In the genomic region with DNA sequence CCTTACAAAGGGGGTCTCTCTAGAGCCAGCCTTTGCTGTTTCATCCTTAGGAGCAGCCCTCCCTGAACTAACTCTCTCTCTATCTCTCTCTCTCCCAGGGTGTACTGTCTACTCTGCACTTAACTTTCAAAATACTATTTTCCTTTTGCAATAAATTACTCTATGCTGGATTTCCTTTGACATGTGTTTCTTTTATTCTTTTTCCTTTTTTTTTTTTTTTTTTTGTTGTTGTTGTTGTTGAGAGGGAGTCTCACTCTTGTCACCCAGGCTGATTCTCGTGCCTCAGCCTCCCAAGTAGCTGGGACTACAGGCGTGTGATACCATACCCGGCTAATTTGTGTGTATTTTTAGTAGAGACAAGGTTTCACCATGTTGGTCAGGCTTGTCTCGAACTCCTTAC, we compare ENCODE assay signal across 9 cellular contexts. TPM values are rescaled to one million over a fixed set of nuclear protein-coding genes. Genes with fewer than 3 reads are reported as not detected.
DNase-seq lines count a peak whose midpoint lies in the region; ATAC-seq, FAIRE-seq and TF ChIP-seq lines count a peak whose summit lies in the region.
"Had no signal": no experiment of that assay in that cellular context is flagged by ENCODE, and none has a peak within 500 bp of the region (broad histone marks: within the 10 kb centered on the region; RNA-seq: fewer than 3 reads in every experiment).

No MANE protein-coding gene starts in this region.

- H3K36me3 ChIP-seq in Panc1 (ENCODE audit: control insufficient read depth, insufficient read depth, low read length) (peaks cover 8% of the 10 kb centered on the region; the same call in 1 of the 2 replicates), endothelial cell of umbilical vein (ENCODE audit: control insufficient read depth in 2 of 2, extremely low read depth in 1 of 2, insufficient read depth in 2 of 2, low read length in 2 of 2) (peaks cover 0 to 7% of the 10 kb centered on the region in 2 experiments), psoas muscle (ENCODE audit: insufficient read depth in 1 of 2, low read depth in 1 of 2) (peaks cover 3 to 19% of the 10 kb centered on the region in 2 donors)

- H3K4me1 Mint-ChIP-seq in activated CD4-positive, alpha-beta T cell treated with anti-CD3 and anti-CD28 coated beads for 36 hours: peaks cover 30% of the 10 kb centered on the region

- H3K4me1 ChIP-seq in Panc1 (ENCODE audit: control insufficient read depth, insufficient read depth, low read length) (peaks cover 15% of the 10 kb centered on the region), endothelial cell of umbilical vein (ENCODE audit: control insufficient read depth, extremely low read depth, insufficient read depth, low read length) (peaks cover 27% of the 10 kb centered on the region), psoas muscle (peaks cover 16% of the 10 kb centered on the region)

- no peak overlapping the region for H3K4me2 ChIP-seq in endothelial cell of umbilical vein (ENCODE audit: insufficient read depth, low read length)

- H3K4me3 ChIP-seq in Panc1 (ENCODE audit: low read depth in 2 of 2, low read length in 2 of 2) (peak overlapping the region in 1 of 2 experiments; percentile 99; a peak in 1 of 4 replicates), endothelial cell of umbilical vein (replicated peaks in 1 of 3; ENCODE audit: insufficient read depth in 1 of 3, low read depth in 1 of 3, low read length in 3 of 3) (no peak overlapping the region), psoas muscle (no peak overlapping the region)

- H3K27ac ChIP-seq in Panc1 (ENCODE audit: low read length) (peak overlapping the region; percentile 75; the same call in 1 of the 2 replicates), endothelial cell of umbilical vein (ENCODE audit: insufficient read depth, low read depth, low read length) (peak overlapping the region; percentile 42), psoas muscle (peak overlapping the region; percentile 92)

- intact Hi-C loops in activated CD4-positive, alpha-beta T cell treated with anti-CD3 and anti-CD28 coated beads for 36 hours (cut with DNase I, micrococcal nuclease): loop anchor here (5.0 to 10.0 kb wide), 8 partner anchors 44 to 792 kb away; partner anchors contain the start of genes MBLAC1 (in 1 of the 2), SRRT (in 1 of the 2), TRIM4 (in 1 of the 2) and ZKSCAN1 (in 1 of the 2)
- intact Hi-C loops in Panc1 (cut with micrococcal nuclease; ENCODE audit: unreplicated experiment): loop anchor here (10.0 kb wide), 1 partner anchor 88 kb away; no protein-coding TSS in a partner anchor
- intact Hi-C loops in endothelial cell of umbilical vein (cut with micrococcal nuclease): loop anchor here (10.0 kb wide), 1 partner anchor 168 kb away; the partner anchor contains the start of gene TRIM4
- intact Hi-C loops in psoas muscle (cut with DNase I): no loop called here

- FAIRE-seq in endothelial cell of umbilical vein (lab: Jason Lieb, UNC): no peak

- peak overlapping the region; percentile 36 for H3K9ac ChIP-seq in endothelial cell of umbilical vein (replicated peaks; ENCODE audit: extremely low read depth, insufficient read depth, low read length)

- POLR2A ChIA-PET in activated CD4-positive, alpha-beta T cell treated with anti-CD3 and anti-CD28 coated beads for 36 hours (lab: Charles Lee): interaction anchor here (0.6 to 1.1 kb wide), 6 partner anchors 11 to 211 kb away, joined by 3 to 11 read pairs (median 3); partner anchors contain the start of genes AP4M1, LAMTOR4, MBLAC1 and MCM7
- POLR2A ChIA-PET in Panc1 (lab: Charles Lee) (interaction anchor here (0.6 to 1.0 kb wide), 3 partner anchors 19 to 1087 kb away, joined by 4 to 5 read pairs (median 4); partner anchors contain the start of genes AP4M1 and MCM7), endothelial cell of umbilical vein (lab: Charles Lee) (interaction anchor here (0.6 to 1.1 kb wide), 4 partner anchors 12 to 86 kb away, joined by 3 to 15 read pairs (median 4); partner anchors contain the start of genes AP4M1 and MCM7)

- H3K27me3 Mint-ChIP-seq in activated CD4-positive, alpha-beta T cell treated with anti-CD3 and anti-CD28 coated beads for 36 hours: no peaks in the 10 kb centered on the region

- peaks cover 17% of the 10 kb centered on the region for H3K36me3 Mint-ChIP-seq in activated CD4-positive, alpha-beta T cell treated with anti-CD3 and anti-CD28 coated beads for 36 hours (ENCODE audit: low read depth)

- in situ Hi-C loops in Panc1 (cut with HindIII; ENCODE audit: low pct_unique_long_range_greater_than_20kb, low sequenced_read_pairs): no loop called here

- no peaks in the 10 kb centered on the region for H3K9me3 Mint-ChIP-seq in activated CD4-positive, alpha-beta T cell treated with anti-CD3 and anti-CD28 coated beads for 36 hours (ENCODE audit: low read depth)

- dilution Hi-C loops in endothelial cell of umbilical vein (cut with MboI; ENCODE audit: extremely low pct_ligation_motif_present, low sequenced_read_pairs): no loop called here

- H3K27me3 ChIP-seq in Panc1 (ENCODE audit: control insufficient read depth, insufficient read depth, low read length) (no peaks in the 10 kb centered on the region), endothelial cell of umbilical vein (ENCODE audit: control insufficient read depth in 2 of 2, insufficient read depth in 2 of 2, low read length in 2 of 2) (no peaks in the 10 kb centered on the region), psoas muscle (ENCODE audit: insufficient read depth in 3 of 3, low read length in 2 of 3) (no peaks in the 10 kb centered on the region)

- no peaks in the 10 kb centered on the region for H3K9me3 ChIP-seq in Panc1 (ENCODE audit: control insufficient read depth, insufficient read depth, low read depth, low read length)
- no peaks in the 10 kb centered on the region for H3K9me3 ChIP-seq in endothelial cell of umbilical vein (replicated peaks; ENCODE audit: control insufficient read depth, insufficient read depth, low read length)
- no peaks in the 10 kb centered on the region for H3K9me3 ChIP-seq in psoas muscle
- H3K9me3 ChIP-seq: thoracic aorta had no signal

- CTCF ChIA-PET in activated CD4-positive, alpha-beta T cell treated with anti-CD3 and anti-CD28 coated beads for 36 hours (lab: Charles Lee): interaction anchor here (0.6 to 1.4 kb wide), 12 partner anchors 8 to 525 kb away, joined by 3 to 13 read pairs (median 3); partner anchors contain the start of genes AP4M1, MCM7 and ZKSCAN1
- CTCF ChIA-PET in Panc1 (lab: Charles Lee): interaction anchor here (0.7 kb wide), 1 partner anchor 94 kb away, joined by 6 read pairs; no protein-coding TSS in a partner anchor
- CTCF ChIA-PET in endothelial cell of umbilical vein (lab: Charles Lee): interaction anchor here (0.6 to 1.9 kb wide), 13 partner anchors 7 to 170 kb away, joined by 3 to 17 read pairs (median 4); partner anchors contain the start of genes AP4M1, GJC3, MBLAC1 and MCM7

- peak overlapping the region; percentile 85 for H3K27ac Mint-ChIP-seq in activated CD4-positive, alpha-beta T cell treated with anti-CD3 and anti-CD28 coated beads for 36 hours

- no peaks in the 10 kb centered on the region for H3K9me1 ChIP-seq in endothelial cell of umbilical vein (replicated peaks; ENCODE audit: control insufficient read depth, extremely low read depth, insufficient read depth, low read length)

- H4K20me1 ChIP-seq in endothelial cell of umbilical vein (replicated peaks; ENCODE audit: control insufficient read depth, extremely low read depth, insufficient read depth, low read length): no peaks in the 10 kb centered on the region

- DNase-seq in activated CD4-positive, alpha-beta T cell treated with anti-CD3 and anti-CD28 coated beads for 36 hours: no peak
- DNase-seq in activated CD4-positive, alpha-beta T cell treated with anti-CD3 and anti-CD28 coated beads, Interleukin-2, amount 50 U/mL, for 1 hour: no peak
- DNase-seq in Panc1 (ENCODE audit: low read depth, low spot score) (no peak), endothelial cell of umbilical vein (ENCODE audit: low read depth, low spot score) (no peak), psoas muscle (no peak), NCI-H526 (lab: John Stamatoyannopoulos, UW) (no peak), NCI-H2081 treated with DMSO at 0.1 percent for 48 hours (lab: John Stamatoyannopoulos, UW) (no peak)
- DNase-seq in stimulated activated CD4-positive, alpha-beta T cell treated with anti-CD3 and anti-CD28 coated beads, Interleukin-4, amount 100 ng/mL, for 24 hours: no peak

- H2AFZ ChIP-seq in endothelial cell of umbilical vein (ENCODE audit: low read depth, low read length): peak overlapping the region; percentile 26

- TF ChIP-seq CTCF in Panc1 (IDR thresholded peaks at IDR 0.05): no peak
- TF ChIP-seq CTCF in endothelial cell of umbilical vein (IDR thresholded peaks at IDR 0.05; ENCODE audit: extremely low read depth in 1 of 2, insufficient read depth in 1 of 2, low read depth in 1 of 2, low read length in 2 of 2): no peak
- no peak for TF ChIP-seq CTCF in psoas muscle (IDR thresholded peaks at IDR 0.05)

- BruUV-seq in Panc1 (replicated peaks; lab: Mats Ljungman, UMichigan) (no TSS peak), endothelial cell of umbilical vein (replicated peaks; lab: Mats Ljungman, UMichigan) (no TSS peak)

- TF ChIP-seq POLR2A in endothelial cell of umbilical vein (IDR thresholded peaks at IDR 0.05; ENCODE audit: low read depth, low read length): no peak

- peak overlapping the region; percentile 87 for H3K4me3 Mint-ChIP-seq in activated CD4-positive, alpha-beta T cell treated with anti-CD3 and anti-CD28 coated beads for 36 hours

- peaks cover 33% of the 10 kb centered on the region for H3K79me2 ChIP-seq in endothelial cell of umbilical vein (ENCODE audit: control insufficient read depth, insufficient read depth, low read length)

- WGBS in psoas muscle, 3 donors: 30 to 54% (median 42%) methylated on average over 4 of the region's 4 CpGs

- ATAC-seq in activated CD4-positive, alpha-beta T cell treated with anti-CD3 and anti-CD28 coated beads for 36 hours: no peak
- ATAC-seq in Panc1: no peak
- ATAC-seq in psoas muscle: no peak

RNA-seq across cellular contexts. Expression of gene ZNF3, which starts 1.5 kb away (rescaled TPM):
- total RNA-seq in activated CD4-positive, alpha-beta T cell treated with anti-CD3 and anti-CD28 coated beads for 36 hours: 10 to 100 TPM; 18.8 to 19.0 TPM
- 32.9 TPM for total RNA-seq in Panc1 (2021; ENCODE audit: unreplicated experiment)
- 22.0 TPM for polyA plus RNA-seq in Panc1 (2012; ENCODE audit: insufficient read length)
- total RNA-seq in endothelial cell of umbilical vein: 30.9 and 31.1 TPM in 2 replicates
- 20.1 and 21.8 TPM in 2 replicates for polyA plus RNA-seq in endothelial cell of umbilical vein
- 16.4 and 18.1 TPM in 2 replicates for polyA plus RNA-seq in endothelial cell of umbilical vein (2011; cell fraction: cytosol; rRNA removed)
- polyA plus RNA-seq in endothelial cell of umbilical vein (2011; cell fraction: nucleus; rRNA removed): 92.5 and 96.6 TPM in 2 replicates
- 16.4 and 21.6 TPM in 2 replicates for polyA plus RNA-seq in endothelial cell of umbilical vein (2012)
- 44.7 and 59.7 TPM in 2 replicates for polyA minus RNA-seq in endothelial cell of umbilical vein
- 8.2 TPM for polyA minus RNA-seq in endothelial cell of umbilical vein (2011; cell fraction: cytosol; rRNA and poly(A)+ RNA removed)
- polyA minus RNA-seq in endothelial cell of umbilical vein (2011; cell fraction: nucleus; rRNA and poly(A)+ RNA removed): 57.9 and 89.1 TPM in 2 replicates
- total RNA-seq in psoas muscle: 10 to 100 TPM; 14.6 to 23.8 (median 17.1) TPM
- polyA plus RNA-seq in psoas muscle: 10 to 100 TPM; 11.2 to 26.4 (median 15.1) TPM

RNA-seq across cellular contexts. Expression of gene COPS6, which starts 5.8 kb away (rescaled TPM):
- 10 to 100 TPM; 88.6 to 89.0 TPM for total RNA-seq in activated CD4-positive, alpha-beta T cell treated with anti-CD3 and anti-CD28 coated beads for 36 hours
- total RNA-seq in Panc1 (2021; ENCODE audit: unreplicated experiment) (182 TPM), endothelial cell of umbilical vein (168 and 188 TPM in 2 replicates), psoas muscle (100 to 1,000 TPM in 3 of 4 donors, 10 to 100 TPM in 1; 82.9 to 130 (median 111) TPM)
- polyA plus RNA-seq in Panc1 (2012; ENCODE audit: insufficient read length): 323 TPM
- polyA plus RNA-seq in endothelial cell of umbilical vein (251 and 268 TPM in 2 replicates), psoas muscle (100 to 1,000 TPM; 104 to 145 (median 126) TPM)
- polyA plus RNA-seq in endothelial cell of umbilical vein (2011; cell fraction: cytosol; rRNA removed): 257 and 331 TPM in 2 replicates
- 152 and 181 TPM in 2 replicates for polyA plus RNA-seq in endothelial cell of umbilical vein (2011; cell fraction: nucleus; rRNA removed)
- 169 and 251 TPM in 2 replicates for polyA plus RNA-seq in endothelial cell of umbilical vein (2012)
- polyA minus RNA-seq in endothelial cell of umbilical vein: 230 and 233 TPM in 2 replicates
- 122 TPM for polyA minus RNA-seq in endothelial cell of umbilical vein (2011; cell fraction: cytosol; rRNA and poly(A)+ RNA removed)
- polyA minus RNA-seq in endothelial cell of umbilical vein (2011; cell fraction: nucleus; rRNA and poly(A)+ RNA removed): 46.3 and 64.6 TPM in 2 replicates

RNA-seq across cellular contexts. Expression of gene MCM7, which starts 18.2 kb away (rescaled TPM):
- 100 to 1,000 TPM; 411 to 429 TPM for total RNA-seq in activated CD4-positive, alpha-beta T cell treated with anti-CD3 and anti-CD28 coated beads for 36 hours
- total RNA-seq in Panc1 (2021; ENCODE audit: unreplicated experiment) (258 TPM), endothelial cell of umbilical vein (183 and 187 TPM in 2 replicates), psoas muscle (10 to 100 TPM; 24.6 to 34.0 (median 30.6) TPM)
- polyA plus RNA-seq in Panc1 (2012; ENCODE audit: insufficient read length): 204 TPM
- polyA plus RNA-seq in endothelial cell of umbilical vein (145 and 156 TPM in 2 replicates), psoas muscle (10 to 100 TPM; 33.3 to 40.6 (median 33.8) TPM)
- 128 and 148 TPM in 2 replicates for polyA plus RNA-seq in endothelial cell of umbilical vein (2011; cell fraction: cytosol; rRNA removed)
- 575 and 612 TPM in 2 replicates for polyA plus RNA-seq in endothelial cell of umbilical vein (2011; cell fraction: nucleus; rRNA removed)
- polyA plus RNA-seq in endothelial cell of umbilical vein (2012): 68.4 and 119 TPM in 2 replicates
- 123 and 162 TPM in 2 replicates for polyA minus RNA-seq in endothelial cell of umbilical vein
- polyA minus RNA-seq in endothelial cell of umbilical vein (2011; cell fraction: cytosol; rRNA and poly(A)+ RNA removed): 332 TPM
- polyA minus RNA-seq in endothelial cell of umbilical vein (2011; cell fraction: nucleus; rRNA and poly(A)+ RNA removed): 151 and 168 TPM in 2 replicates

RNA-seq across cellular contexts. Expression of gene AP4M1, which starts 18.5 kb away (rescaled TPM):
- 10 to 100 TPM in 1 of 2 experiments, 1 to 10 TPM in 1; 8.8 to 10.4 TPM for total RNA-seq in activated CD4-positive, alpha-beta T cell treated with anti-CD3 and anti-CD28 coated beads for 36 hours
- total RNA-seq in Panc1 (2021; ENCODE audit: unreplicated experiment) (42.6 TPM), endothelial cell of umbilical vein (20.5 and 22.7 TPM in 2 replicates), psoas muscle (10 to 100 TPM in 2 of 4 donors, 1 to 10 TPM in 2; 8.8 to 12.9 (median 10.8) TPM)
- 48.0 TPM for polyA plus RNA-seq in Panc1 (2012; ENCODE audit: insufficient read length)
- polyA plus RNA-seq in endothelial cell of umbilical vein (27.4 and 31.4 TPM in 2 replicates), psoas muscle (10 to 100 TPM; 10.9 to 19.2 (median 14.5) TPM)
- polyA plus RNA-seq in endothelial cell of umbilical vein (2011; cell fraction: cytosol; rRNA removed): 20.7 and 21.5 TPM in 2 replicates
- polyA plus RNA-seq in endothelial cell of umbilical vein (2011; cell fraction: nucleus; rRNA removed): 57.4 and 65.9 TPM in 2 replicates
- 25.9 and 28.9 TPM in 2 replicates for polyA plus RNA-seq in endothelial cell of umbilical vein (2012)
- polyA minus RNA-seq in endothelial cell of umbilical vein: 22.9 and 24.5 TPM in 2 replicates
- polyA minus RNA-seq in endothelial cell of umbilical vein (2011; cell fraction: cytosol; rRNA and poly(A)+ RNA removed): 10.0 TPM
- polyA minus RNA-seq in endothelial cell of umbilical vein (2011; cell fraction: nucleus; rRNA and poly(A)+ RNA removed): 13.7 and 17.7 TPM in 2 replicates

RNA-seq across cellular contexts. Expression of gene ZSCAN21, which starts 33.4 kb away (rescaled TPM):
- total RNA-seq in activated CD4-positive, alpha-beta T cell treated with anti-CD3 and anti-CD28 coated beads for 36 hours: 1 to 10 TPM; 6.4 to 7.4 TPM
- total RNA-seq in Panc1 (2021; ENCODE audit: unreplicated experiment): 13.4 TPM
- polyA plus RNA-seq in Panc1 (2012; ENCODE audit: insufficient read length): 6.9 TPM
- total RNA-seq in endothelial cell of umbilical vein: 7.4 and 7.7 TPM in 2 replicates
- 6.5 and 7.7 TPM in 2 replicates for polyA plus RNA-seq in endothelial cell of umbilical vein
- 10.3 and 11.9 TPM in 2 replicates for polyA plus RNA-seq in endothelial cell of umbilical vein (2011; cell fraction: cytosol; rRNA removed)
- polyA plus RNA-seq in endothelial cell of umbilical vein (2011; cell fraction: nucleus; rRNA removed): 8.7 and 9.3 TPM in 2 replicates
- 6.7 and 7.0 TPM in 2 replicates for polyA plus RNA-seq in endothelial cell of umbilical vein (2012)
- polyA minus RNA-seq in endothelial cell of umbilical vein: 6.2 and 7.1 TPM in 2 replicates
- polyA minus RNA-seq in endothelial cell of umbilical vein (2011; cell fraction: cytosol; rRNA and poly(A)+ RNA removed): 2.5 TPM
- 3.0 and 3.6 TPM in 2 replicates for polyA minus RNA-seq in endothelial cell of umbilical vein (2011; cell fraction: nucleus; rRNA and poly(A)+ RNA removed)
- 10 to 100 TPM in 3 of 4 donors, 1 to 10 TPM in 1; 9.9 to 20.3 (median 11.7) TPM for total RNA-seq in psoas muscle
- polyA plus RNA-seq in psoas muscle: 10 to 100 TPM in 2 of 3 donors, 1 to 10 TPM in 1; 6.8 to 25.6 (median 16.2) TPM

Comparison
In these comparisons a context has a peak if more than half of its experiments do, and no peak if none do; other contexts are left out.
1. H3K27ac ChIP-seq: peak in every context shown above with its lines; median percentile 92 in psoas muscle; 75 in Panc1; 42 in endothelial cell of umbilical vein.
2. intact Hi-C loops: an anchor here in activated CD4-positive, alpha-beta T cell treated with anti-CD3 and anti-CD28 coated beads for 36 hours (5.0 to 10.0 kb wide), Panc1 (10.0 kb wide) and endothelial cell of umbilical vein (10.0 kb wide); none called in psoas muscle.